16 cellular contexts compared by ENCODE assay signal in the genomic region with DNA sequence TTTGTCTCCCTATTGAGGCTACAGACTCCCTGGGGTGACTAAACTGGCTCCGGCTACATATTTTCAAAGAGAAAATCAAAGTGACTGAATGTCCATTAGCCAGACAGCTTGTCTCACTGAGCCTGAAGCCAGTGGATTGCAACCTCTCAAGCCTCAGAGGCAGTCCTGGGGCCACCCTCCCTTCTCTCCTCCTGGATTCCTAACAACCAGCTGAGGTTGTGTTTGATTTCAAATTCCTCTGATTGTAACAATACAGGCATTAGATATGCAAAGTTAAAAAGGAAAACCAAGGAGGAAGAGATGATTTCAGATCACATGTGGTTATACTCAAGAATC.
DNase-seq lines count a peak whose midpoint lies in the region; ATAC-seq, FAIRE-seq and TF ChIP-seq lines count a peak whose summit lies in the region.
"Had no signal": no experiment of that assay in that cellular context is flagged by ENCODE, and none has a peak within 500 bp of the region (broad histone marks: within the 10 kb centered on the region; RNA-seq: fewer than 3 reads in every experiment).

No MANE protein-coding gene starts in this region.

- no peak for FAIRE-seq in pancreas (lab: Jason Lieb, UNC)

- H3K36me3 ChIP-seq in RWPE2 (ENCODE audit: low read depth) (peaks cover 4% of the 10 kb centered on the region; the same call in 1 of the 2 replicates), gastroesophageal sphincter (no peaks in the 10 kb centered on the region), pancreas (no peaks in the 10 kb centered on the region)
- H3K36me3 ChIP-seq: BLaER1, neutrophil, suprapubic skin had no signal

- no peak for TF ChIP-seq POLR2A in gastroesophageal sphincter (IDR thresholded peaks at IDR 0.05)

- H3K4me3 ChIP-seq in RWPE2 (ENCODE audit: severe bottlenecking) (no peak overlapping the region), gastroesophageal sphincter (no peak overlapping the region), pancreas (no peak overlapping the region), dorsolateral prefrontal cortex (no peak overlapping the region)
- H3K4me3 ChIP-seq: BLaER1, suprapubic skin had no signal

- ATAC-seq in RWPE2 (ENCODE audit: low read depth): no peak
- ATAC-seq in gastroesophageal sphincter: peak; percentile 56
- ATAC-seq in pancreas: peak; percentile 12 to 43 (median 30)
- no peak for ATAC-seq in GM21786 (IDR thresholded peaks at IDR 0.05; ENCODE audit: unreplicated experiment)
- ATAC-seq: activated T-helper 17 cell treated with anti-CD3 and anti-CD28 coated beads, Interleukin-2, amount 50 U/mL, for 72 hours; effector memory CD8-positive, alpha-beta T cell had no signal

- intact Hi-C loops in pancreas (cut with DNase I) (no loop called here), dorsolateral prefrontal cortex (cut with DNase I) (no loop called here)

- TF ChIP-seq CTCF in RWPE2 (IDR thresholded peaks at IDR 0.05; ENCODE audit: poor library complexity, severe bottlenecking) (no peak), gastroesophageal sphincter (IDR thresholded peaks at IDR 0.05) (no peak), pancreas (IDR thresholded peaks at IDR 0.05) (no peak), dorsolateral prefrontal cortex (IDR thresholded peaks at IDR 0.05 in 54 of 56, conservative IDR thresholded peaks at IDR 0.05 in 2 of 56; ENCODE audit: low read depth in 1 of 56, partially characterized antibody in 56 of 56) (no peak)

- no peak for TF ChIP-seq EP300 in gastroesophageal sphincter (IDR thresholded peaks at IDR 0.05)

- H3K27ac ChIP-seq in RWPE2 (ENCODE audit: poor library complexity, severe bottlenecking): peak overlapping the region; percentile 41
- H3K27ac ChIP-seq in gastroesophageal sphincter: no peak overlapping the region
- no peak overlapping the region for H3K27ac ChIP-seq in pancreas
- H3K27ac ChIP-seq in dorsolateral prefrontal cortex: no peak overlapping the region
- H3K27ac ChIP-seq: BLaER1, neutrophil, suprapubic skin, VCaP had no signal

- H3K4me1 ChIP-seq in RWPE2 (ENCODE audit: insufficient read depth, poor library complexity, severe bottlenecking): peaks cover 8% of the 10 kb centered on the region
- peaks cover 0 to 10% (median 0%) of the 10 kb centered on the region in 3 donors for H3K4me1 ChIP-seq in gastroesophageal sphincter
- H3K4me1 ChIP-seq in pancreas: peaks cover 0 to 5% (median 3%) of the 10 kb centered on the region in 3 donors
- H3K4me1 ChIP-seq: BLaER1 had no signal

- DNase-seq in GM03348 (ENCODE audit: low spot score) (peak; percentile 31), RWPE2 (ENCODE audit: low spot score) (no peak), pancreas (no peak), dorsolateral prefrontal cortex (no peak)
- DNase-seq in effector CD4-positive, alpha-beta T cell: no peak
- DNase-seq: activated CD8-positive, alpha-beta memory T cell treated with anti-CD3 and anti-CD28 coated beads for 24 hours; DMS153; effector memory CD8-positive, alpha-beta T cell; stimulated activated CD4-positive, alpha-beta T cell treated with anti-CD3 and anti-CD28 coated beads, Interleukin-4, amount 100 ng/mL, for 1 hour had no signal

- WGBS in gastroesophageal sphincter (ENCODE audit: low coverage in 1 of 2), 2 donors: 69 to 73% methylated on average over 1 of the region's 1 CpG
- 21 to 41% methylated on average over 1 of the region's 1 CpG for WGBS in pancreas, 2 donors

- H3K27me3 ChIP-seq in RWPE2 (ENCODE audit: insufficient read depth, poor library complexity, severe bottlenecking) (no peaks in the 10 kb centered on the region), gastroesophageal sphincter (no peaks in the 10 kb centered on the region), pancreas (no peaks in the 10 kb centered on the region), dorsolateral prefrontal cortex (peaks cover 0 to 7% (median 0%) of the 10 kb centered on the region in 45 donors)
- H3K27me3 ChIP-seq: BLaER1, suprapubic skin had no signal

- H3K9me3 ChIP-seq in RWPE2 (ENCODE audit: severe bottlenecking) (no peaks in the 10 kb centered on the region), gastroesophageal sphincter (no peaks in the 10 kb centered on the region), pancreas (no peaks in the 10 kb centered on the region)
- H3K9me3 ChIP-seq: BLaER1, neutrophil, suprapubic skin had no signal

Comparison
In these comparisons a context has a peak if more than half of its experiments do, and no peak if none do; other contexts are left out.
1. ATAC-seq: peak in gastroesophageal sphincter (single experiment) and pancreas (4 of 4); none in RWPE2 (single experiment) and GM21786 (single experiment).